8 cellular contexts compared by ENCODE assay signal in the genomic region with DNA sequence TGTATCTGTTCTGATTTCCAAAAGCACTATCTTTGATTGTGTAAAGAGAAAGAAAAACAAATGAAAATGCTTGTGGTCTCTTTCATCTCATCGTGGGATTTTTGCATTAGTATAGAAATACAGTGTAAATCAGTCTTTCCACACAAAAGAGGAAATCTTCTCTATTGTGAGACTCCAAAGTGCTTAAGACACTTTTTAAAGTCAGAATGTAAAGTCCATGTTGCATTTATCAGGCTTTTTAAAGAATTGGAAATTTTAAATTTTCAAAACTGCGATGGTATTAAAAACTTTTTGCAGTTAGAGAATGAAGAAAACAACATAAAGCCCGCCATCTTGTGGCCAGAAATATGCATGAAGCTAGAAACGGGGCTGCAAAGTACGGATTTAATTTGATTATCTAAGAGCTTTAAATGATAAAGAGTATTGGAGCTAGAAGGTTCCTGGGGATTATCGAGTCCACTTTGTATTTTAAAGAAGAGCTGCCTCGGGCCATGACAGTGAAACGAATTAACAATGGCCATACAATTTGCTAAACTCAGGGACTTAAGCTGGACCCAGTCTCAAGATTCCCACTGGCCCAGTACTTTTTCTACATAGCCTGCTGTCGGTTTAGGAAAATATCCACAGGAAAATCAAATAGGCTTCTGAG.
DNase-seq lines count a peak whose midpoint lies in the region; ATAC-seq, FAIRE-seq and TF ChIP-seq lines count a peak whose summit lies in the region.

No MANE protein-coding gene starts in this region.

- no peak for TF ChIP-seq EP300 in suprapubic skin (IDR thresholded peaks at IDR 0.05)

- no peaks in the 10 kb centered on the region for H3K9me3 Mint-ChIP-seq in activated CD4-positive, alpha-beta T cell treated with anti-CD3 and anti-CD28 coated beads, Interleukin-2, amount 10 ng/mL, durations not matched to agents 24 days and 14 days
- H3K9me3 Mint-ChIP-seq in effector memory CD8-positive, alpha-beta T cell = no peaks in the 10 kb centered on the region

- peak; percentile 28 to 55 for TF ChIP-seq CTCF in suprapubic skin (IDR thresholded peaks at IDR 0.05)

- no peaks in the 10 kb centered on the region for H3K9me3 ChIP-seq in suprapubic skin

- H3K36me3 Mint-ChIP-seq in activated CD4-positive, alpha-beta T cell treated with anti-CD3 and anti-CD28 coated beads, Interleukin-2, amount 10 ng/mL, durations not matched to agents 24 days and 14 days (ENCODE audit: low read depth) = no peaks in the 10 kb centered on the region
- no peaks in the 10 kb centered on the region for H3K36me3 Mint-ChIP-seq in effector memory CD8-positive, alpha-beta T cell (ENCODE audit: insufficient read depth)

- 11% methylated on average over 9 of the region's 9 CpGs for WGBS in suprapubic skin

- H3K4me3 ChIP-seq in suprapubic skin = no peak overlapping the region

- peaks cover 17% of the 10 kb centered on the region for H3K4me1 Mint-ChIP-seq in activated CD4-positive, alpha-beta T cell treated with anti-CD3 and anti-CD28 coated beads, Interleukin-2, amount 10 ng/mL, durations not matched to agents 24 days and 14 days
- peaks cover 4 to 8% of the 10 kb centered on the region in 2 donors for H3K4me1 Mint-ChIP-seq in effector memory CD8-positive, alpha-beta T cell (ENCODE audit: low read depth in 2 of 2)

- H3K27me3 ChIP-seq in suprapubic skin = no peaks in the 10 kb centered on the region

- peaks cover 3% of the 10 kb centered on the region for H3K4me1 ChIP-seq in suprapubic skin

- peak; percentile 43 for ATAC-seq in effector memory CD8-positive, alpha-beta T cell (replicated peaks)

- no peaks in the 10 kb centered on the region for H3K27me3 Mint-ChIP-seq in activated CD4-positive, alpha-beta T cell treated with anti-CD3 and anti-CD28 coated beads, Interleukin-2, amount 10 ng/mL, durations not matched to agents 24 days and 14 days
- peaks cover 0 to 11% of the 10 kb centered on the region in 2 donors for H3K27me3 Mint-ChIP-seq in effector memory CD8-positive, alpha-beta T cell

- H3K27ac ChIP-seq in suprapubic skin = no peak overlapping the region

- FAIRE-seq in GM19239 (lab: Jason Lieb, UNC) (peak; percentile 74), GM12892 (lab: Jason Lieb, UNC) (no peak)

- DNase-seq in Ammon's horn (ENCODE audit: low spot score) (peak; percentile 60), GM19239 (ENCODE audit: insufficient read length, low spot score) (no peak), NCI-H1105 (lab: John Stamatoyannopoulos, UW) (peak; percentile 15), middle frontal gyrus (ENCODE audit: extremely low spot score, low spot score) (peak; percentile 47), suprapubic skin (ENCODE audit: low spot score in 2 of 2) (no peak), GM12892 (ENCODE audit: insufficient read length) (no peak)
- DNase-seq in activated CD4-positive, alpha-beta T cell treated with anti-CD3 and anti-CD28 coated beads, Interleukin-2, amount 10 ng/mL, durations not matched to agents 24 days and 14 days = peak; percentile 79
- DNase-seq in effector memory CD8-positive, alpha-beta T cell = peak; percentile 44 to 53 (median 45)

- H3K27ac Mint-ChIP-seq in activated CD4-positive, alpha-beta T cell treated with anti-CD3 and anti-CD28 coated beads, Interleukin-2, amount 10 ng/mL, durations not matched to agents 24 days and 14 days = no peak overlapping the region
- no peak overlapping the region for H3K27ac Mint-ChIP-seq in effector memory CD8-positive, alpha-beta T cell

- TF ChIP-seq POLR2A in suprapubic skin (IDR thresholded peaks at IDR 0.05) (no peak), GM12892 (IDR thresholded peaks at IDR 0.05; ENCODE audit: low read depth, low read length) (no peak)

- intact Hi-C loops in activated CD4-positive, alpha-beta T cell treated with anti-CD3 and anti-CD28 coated beads, Interleukin-2, amount 10 ng/mL, durations not matched to agents 24 days and 14 days (cut with micrococcal nuclease) = no loop called here

- peak overlapping the region; percentile 24 for H3K4me3 Mint-ChIP-seq in activated CD4-positive, alpha-beta T cell treated with anti-CD3 and anti-CD28 coated beads, Interleukin-2, amount 10 ng/mL, durations not matched to agents 24 days and 14 days
- H3K4me3 Mint-ChIP-seq in effector memory CD8-positive, alpha-beta T cell = peak overlapping the region in 1 of 2 donors; percentile 33

- no peaks in the 10 kb centered on the region for H3K36me3 ChIP-seq in suprapubic skin

Comparison
In these comparisons a context has a peak if more than half of its experiments do, and no peak if none do; other contexts are left out.
1. DNase-seq: peak in Ammon's horn (single experiment), NCI-H1105 (single experiment), activated CD4-positive, alpha-beta T cell treated with anti-CD3 and anti-CD28 coated beads, Interleukin-2, amount 10 ng/mL, durations not matched to agents 24 days and 14 days (single experiment), effector memory CD8-positive, alpha-beta T cell (3 of 3) and middle frontal gyrus (single experiment); none in GM19239 (single experiment), suprapubic skin (0 of 2) and GM12892 (single experiment).